ENCODE assay signal across 20 cellular contexts in genomic region chr18:38453880-38454279, GRCh38.
"Had no signal": no experiment of that assay in that cellular context is flagged by ENCODE, and none has a peak within 500 bp of the region (broad histone marks: within the 10 kb centered on the region; RNA-seq: fewer than 3 reads in every experiment).

No MANE protein-coding gene starts in this region.

- DNase-seq: activated CD4-positive, alpha-beta T cell treated with anti-CD3 and anti-CD28 coated beads, Interleukin-2, amount 10 ng/mL, durations not matched to agents 7 days and 5 days; activated CD8-positive, alpha-beta memory T cell treated with anti-CD3 and anti-CD28 coated beads, Interleukin-2, amount 50 U/mL, for 4 hours; activated naive CD4-positive, alpha-beta T cell treated with anti-CD3 and anti-CD28 coated beads for 36 hours; activated naive CD8-positive, alpha-beta T cell treated with anti-CD3 and anti-CD28 coated beads, Interleukin-2, amount 50 U/mL, for 24 hours; activated T-cell treated with anti-CD3 and anti-CD28 coated beads, Interleukin-2, amount 50 U/mL, for 4 hours; anterior cingulate cortex; central memory CD4-positive, alpha-beta T cell; dorsolateral prefrontal cortex; foreskin fibroblast; mucosa of descending colon; naive B cell; right cardiac atrium; trophoblast cell had no signal

- ATAC-seq: activated CD4-positive, CD25-positive, alpha-beta regulatory T cell treated with anti-CD3 and anti-CD28 coated beads, Interleukin-2, amount 50 U/mL, for 24 hours; activated naive CD8-positive, alpha-beta T cell treated with anti-CD3 and anti-CD28 coated beads, Interleukin-2, amount 50 U/mL, for 24 hours; activated T-cell treated with anti-CD3 and anti-CD28 coated beads, Interleukin-2, amount 50 U/mL, for 4 hours; mucosa of descending colon; right cardiac atrium had no signal

- H3K36me3 ChIP-seq: neural progenitor cell, prostate gland, suprapubic skin had no signal

- H3K4me3 ChIP-seq: dorsolateral prefrontal cortex, mucosa of descending colon, neural progenitor cell, prostate gland, skin epidermis, suprapubic skin had no signal

- H3K9me3 ChIP-seq: prostate gland, suprapubic skin had no signal

- FAIRE-seq: colon had no signal

- H3K4me1 ChIP-seq: prostate gland, suprapubic skin had no signal

- H3K27ac ChIP-seq: dorsolateral prefrontal cortex, epithelial cell of prostate, neural progenitor cell, prostate gland, skin epidermis, suprapubic skin had no signal
